Comparison of ENCODE assay signal across 7 cellular contexts in genomic region chr3:46440531-46441294, GRCh38. TPM values are rescaled to one million over a fixed set of nuclear protein-coding genes. Genes with fewer than 3 reads are reported as not detected.
DNase-seq lines count a peak whose midpoint lies in the region; ATAC-seq and TF ChIP-seq lines count a peak whose summit lies in the region.

No MANE protein-coding gene starts in this region.

- H3K27me3 ChIP-seq in smooth muscle cell (ENCODE audit: low read depth), result peaks cover 3% of the 10 kb centered on the region

- H3K4me2 ChIP-seq in smooth muscle cell, result no peak overlapping the region

- H3K4me3 ChIP-seq in smooth muscle cell, result no peak overlapping the region

- no peaks in the 10 kb centered on the region for H3F3A ChIP-seq in smooth muscle cell (ENCODE audit: low read depth)

- no peaks in the 10 kb centered on the region for H3K36me3 ChIP-seq in smooth muscle cell (ENCODE audit: low read depth)

- 84% methylated on average over 4 of the region's 4 CpGs for WGBS in smooth muscle cell (ENCODE audit: low lambda C conversion rate)

- H3K4me1 Mint-ChIP-seq in T-helper 2 cell treated with Interferon-gamma antibody and Interleukin-4, amounts not matched to agents 5 μg/mL and 100 μg/mL, for 36 hours (ENCODE audit: low read depth), result peaks cover 25% of the 10 kb centered on the region

- no peaks in the 10 kb centered on the region for H3K4me1 ChIP-seq in smooth muscle cell (ENCODE audit: low read depth)

- H3K4me3 Mint-ChIP-seq in T-helper 2 cell treated with Interferon-gamma antibody and Interleukin-4, amounts not matched to agents 5 μg/mL and 100 μg/mL, for 36 hours, result peak overlapping the region; percentile 7

- no peak for TF ChIP-seq CTCF in smooth muscle cell (IDR thresholded peaks at IDR 0.05; ENCODE audit: borderline replicate concordance, insufficient read depth, poor library complexity, severe bottlenecking)

- H3K27ac Mint-ChIP-seq in T-helper 2 cell treated with Interferon-gamma antibody and Interleukin-4, amounts not matched to agents 5 μg/mL and 100 μg/mL, for 36 hours, result no peak overlapping the region

- H3K36me3 Mint-ChIP-seq in T-helper 2 cell treated with Interferon-gamma antibody and Interleukin-4, amounts not matched to agents 5 μg/mL and 100 μg/mL, for 36 hours (ENCODE audit: low read depth), result no peaks in the 10 kb centered on the region

- no peaks in the 10 kb centered on the region for H3K9me3 Mint-ChIP-seq in T-helper 2 cell treated with Interferon-gamma antibody and Interleukin-4, amounts not matched to agents 5 μg/mL and 100 μg/mL, for 36 hours

- H2AFZ ChIP-seq in smooth muscle cell (ENCODE audit: low read depth), result no peak overlapping the region

- no peak overlapping the region for H3K27ac ChIP-seq in smooth muscle cell (ENCODE audit: low read depth)

- H3K79me2 ChIP-seq in smooth muscle cell (ENCODE audit: low read depth), result no peaks in the 10 kb centered on the region

- ATAC-seq in GM18907 (IDR thresholded peaks at IDR 0.05; ENCODE audit: unreplicated experiment) (peak; percentile 85), HG03045 (IDR thresholded peaks at IDR 0.05; ENCODE audit: unreplicated experiment) (peak; percentile 55), GM19467 (IDR thresholded peaks at IDR 0.05; ENCODE audit: unreplicated experiment) (no peak)

- no peak overlapping the region for H3K9ac ChIP-seq in smooth muscle cell (ENCODE audit: low read depth)

- H3K27me3 Mint-ChIP-seq in T-helper 2 cell treated with Interferon-gamma antibody and Interleukin-4, amounts not matched to agents 5 μg/mL and 100 μg/mL, for 36 hours (ENCODE audit: low read depth), result peaks cover 9% of the 10 kb centered on the region

- peak; percentile 45 for DNase-seq in T-helper 2 cell treated with Interferon-gamma antibody and Interleukin-4, amounts not matched to agents 5 μg/mL and 100 μg/mL, for 36 hours (ENCODE audit: low spot score)
- peak; percentile 25 for DNase-seq in stimulated activated CD4-positive, alpha-beta T cell treated with anti-CD3 and anti-CD28 coated beads, Interleukin-1b, Interleukin-23, amount 100 ng/mL, for 48 hours
- DNase-seq in C1 segment of cervical spinal cord (lab: John Stamatoyannopoulos, UW) (no peak), smooth muscle cell (lab: John Stamatoyannopoulos, UW; ENCODE audit: unreplicated experiment) (no peak)

- no peaks in the 10 kb centered on the region for H4K20me1 ChIP-seq in smooth muscle cell (ENCODE audit: low read depth)

- no peaks in the 10 kb centered on the region for H3K9me3 ChIP-seq in smooth muscle cell (replicated peaks; ENCODE audit: low read depth)

RNA-seq across cellular contexts. Expression of gene LTF, which starts 24.0 kb away (rescaled TPM):
- not detected in 2 replicates for total RNA-seq in smooth muscle cell
- not detected in 2 replicates for polyA plus RNA-seq in smooth muscle cell

RNA-seq across cellular contexts. Expression of gene CCRL2, which starts 33.7 kb away (rescaled TPM):
- total RNA-seq in smooth muscle cell, result not detected in 2 replicates
- polyA plus RNA-seq in smooth muscle cell, result not detected in 2 replicates

RNA-seq across cellular contexts. Expression of gene RTP3, which starts 57.1 kb away (rescaled TPM):
- not detected in 2 replicates for total RNA-seq in smooth muscle cell
- polyA plus RNA-seq in smooth muscle cell, result 0.19 and 1.3 TPM in 2 replicates

Comparison
In these comparisons a context has a peak if more than half of its experiments do, and no peak if none do; other contexts are left out.
1. DNase-seq: peak in T-helper 2 cell treated with Interferon-gamma antibody and Interleukin-4, amounts not matched to agents 5 μg/mL and 100 μg/mL, for 36 hours (single experiment) and stimulated activated CD4-positive, alpha-beta T cell treated with anti-CD3 and anti-CD28 coated beads, Interleukin-1b, Interleukin-23, amount 100 ng/mL, for 48 hours (single experiment); none in C1 segment of cervical spinal cord (0 of 14) and smooth muscle cell (single experiment).